In the genomic region with DNA sequence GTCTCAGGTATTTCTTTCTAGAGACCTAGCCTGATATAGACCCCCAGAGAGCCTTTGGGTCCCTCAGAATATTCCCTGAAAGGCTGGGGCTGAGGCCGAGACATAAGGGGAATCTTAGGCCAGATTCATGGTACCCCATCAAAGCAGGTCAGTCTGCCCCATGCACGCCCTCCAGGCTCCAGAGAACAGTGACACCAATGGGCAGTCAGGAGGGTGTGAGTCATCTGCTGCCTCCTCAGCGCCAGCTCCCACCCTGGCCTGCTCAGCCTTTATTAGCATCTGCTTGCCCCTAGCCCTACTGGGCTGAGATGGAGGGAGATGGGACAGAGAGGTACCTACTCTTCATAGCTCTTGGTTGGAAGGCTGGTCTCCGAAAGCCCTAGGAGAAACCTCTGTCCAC, we compare ENCODE assay signal across 2 cellular contexts.
TF ChIP-seq lines count a peak whose summit lies in the region.

No MANE protein-coding gene starts in this region.

TF ChIP-seq in SK-N-SH treated with all-trans-retinoic acid at 6 μM for 48 hours, 23 proteins besides CTCF, POLR2A, EP300 and RAD21:
- no peak for TF ChIP-seq OSR1 (CRISPR knock-in tag; IDR thresholded peaks at IDR 0.05)
- TF ChIP-seq ISL1 (CRISPR knock-in tag; IDR thresholded peaks at IDR 0.05) = no peak
- no peak for TF ChIP-seq TOX (CRISPR knock-in tag; IDR thresholded peaks at IDR 0.05; ENCODE audit: borderline replicate concordance)
- no peak for TF ChIP-seq ZNF8 (CRISPR knock-in tag; IDR thresholded peaks at IDR 0.05)
- TF ChIP-seq CSDC2 (CRISPR knock-in tag; IDR thresholded peaks at IDR 0.05) = no peak
- TF ChIP-seq ARNTL (CRISPR knock-in tag; IDR thresholded peaks at IDR 0.05; ENCODE audit: borderline replicate concordance, low read depth) = no peak
- no peak for TF ChIP-seq ZFP3 (CRISPR knock-in tag; IDR thresholded peaks at IDR 0.05)
- TF ChIP-seq PPARA (CRISPR knock-in tag; IDR thresholded peaks at IDR 0.05; ENCODE audit: borderline replicate concordance) = no peak
- TF ChIP-seq TCF4 (CRISPR knock-in tag; IDR thresholded peaks at IDR 0.05; ENCODE audit: borderline replicate concordance) = no peak
- no peak for TF ChIP-seq POU6F1 (CRISPR knock-in tag; IDR thresholded peaks at IDR 0.05; ENCODE audit: borderline replicate concordance, low read depth)
- TF ChIP-seq, protein P1, sequence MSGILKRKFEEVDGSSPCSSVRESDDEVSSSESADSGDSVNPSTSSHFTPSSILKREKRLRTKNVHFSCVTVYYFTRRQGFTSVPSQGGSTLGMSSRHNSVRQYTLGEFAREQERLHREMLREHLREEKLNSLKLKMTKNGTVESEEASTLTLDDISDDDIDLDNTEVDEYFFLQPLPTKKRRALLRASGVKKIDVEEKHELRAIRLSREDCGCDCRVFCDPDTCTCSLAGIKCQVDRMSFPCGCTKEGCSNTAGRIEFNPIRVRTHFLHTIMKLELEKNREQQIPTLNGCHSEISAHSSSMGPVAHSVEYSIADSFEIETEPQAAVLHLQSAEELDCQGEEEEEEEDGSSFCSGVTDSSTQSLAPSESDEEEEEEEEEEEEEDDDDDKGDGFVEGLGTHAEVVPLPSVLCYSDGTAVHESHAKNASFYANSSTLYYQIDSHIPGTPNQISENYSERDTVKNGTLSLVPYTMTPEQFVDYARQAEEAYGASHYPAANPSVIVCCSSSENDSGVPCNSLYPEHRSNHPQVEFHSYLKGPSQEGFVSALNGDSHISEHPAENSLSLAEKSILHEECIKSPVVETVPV (CRISPR knock-in tag; IDR thresholded peaks at IDR 0.05) = no peak
TF ChIP-seq in SK-N-SH treated with all-trans-retinoic acid at 6 μM for 48 hours: peak in this region for 0.

TF ChIP-seq in SK-N-SH, 30 proteins besides CTCF, POLR2A, EP300 and RAD21:
- no peak for TF ChIP-seq TAF1 (IDR thresholded peaks at IDR 0.05; ENCODE audit: borderline replicate concordance, low read depth, low read length)
- no peak for TF ChIP-seq GABPA (IDR thresholded peaks at IDR 0.05; ENCODE audit: low read depth)
- no peak for TF ChIP-seq FOXM1 (IDR thresholded peaks at IDR 0.05; ENCODE audit: low read depth)
- TF ChIP-seq USF1 (IDR thresholded peaks at IDR 0.05; ENCODE audit: borderline replicate concordance, low read depth) = no peak
- no peak for TF ChIP-seq TCF12 (IDR thresholded peaks at IDR 0.05)
- TF ChIP-seq, protein P2, sequence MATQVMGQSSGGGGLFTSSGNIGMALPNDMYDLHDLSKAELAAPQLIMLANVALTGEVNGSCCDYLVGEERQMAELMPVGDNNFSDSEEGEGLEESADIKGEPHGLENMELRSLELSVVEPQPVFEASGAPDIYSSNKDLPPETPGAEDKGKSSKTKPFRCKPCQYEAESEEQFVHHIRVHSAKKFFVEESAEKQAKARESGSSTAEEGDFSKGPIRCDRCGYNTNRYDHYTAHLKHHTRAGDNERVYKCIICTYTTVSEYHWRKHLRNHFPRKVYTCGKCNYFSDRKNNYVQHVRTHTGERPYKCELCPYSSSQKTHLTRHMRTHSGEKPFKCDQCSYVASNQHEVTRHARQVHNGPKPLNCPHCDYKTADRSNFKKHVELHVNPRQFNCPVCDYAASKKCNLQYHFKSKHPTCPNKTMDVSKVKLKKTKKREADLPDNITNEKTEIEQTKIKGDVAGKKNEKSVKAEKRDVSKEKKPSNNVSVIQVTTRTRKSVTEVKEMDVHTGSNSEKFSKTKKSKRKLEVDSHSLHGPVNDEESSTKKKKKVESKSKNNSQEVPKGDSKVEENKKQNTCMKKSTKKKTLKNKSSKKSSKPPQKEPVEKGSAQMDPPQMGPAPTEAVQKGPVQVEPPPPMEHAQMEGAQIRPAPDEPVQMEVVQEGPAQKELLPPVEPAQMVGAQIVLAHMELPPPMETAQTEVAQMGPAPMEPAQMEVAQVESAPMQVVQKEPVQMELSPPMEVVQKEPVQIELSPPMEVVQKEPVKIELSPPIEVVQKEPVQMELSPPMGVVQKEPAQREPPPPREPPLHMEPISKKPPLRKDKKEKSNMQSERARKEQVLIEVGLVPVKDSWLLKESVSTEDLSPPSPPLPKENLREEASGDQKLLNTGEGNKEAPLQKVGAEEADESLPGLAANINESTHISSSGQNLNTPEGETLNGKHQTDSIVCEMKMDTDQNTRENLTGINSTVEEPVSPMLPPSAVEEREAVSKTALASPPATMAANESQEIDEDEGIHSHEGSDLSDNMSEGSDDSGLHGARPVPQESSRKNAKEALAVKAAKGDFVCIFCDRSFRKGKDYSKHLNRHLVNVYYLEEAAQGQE (IDR thresholded peaks at IDR 0.05; ENCODE audit: low read depth, low read length) = no peak
- no peak for TF ChIP-seq PBX3 (IDR thresholded peaks at IDR 0.05)
- TF ChIP-seq TEAD4 (IDR thresholded peaks at IDR 0.05; ENCODE audit: borderline replicate concordance, insufficient read depth) = no peak
- no peak for TF ChIP-seq EZH2phosphoT487 (IDR thresholded peaks at IDR 0.05; ENCODE audit: borderline replicate concordance, low read depth)
- TF ChIP-seq MXI1 (IDR thresholded peaks at IDR 0.05; ENCODE audit: low read depth, low read length) = no peak
- TF ChIP-seq FOSL2 (IDR thresholded peaks at IDR 0.05; ENCODE audit: borderline replicate concordance, low read depth) = no peak
- no peak for TF ChIP-seq MEF2A (IDR thresholded peaks at IDR 0.05; ENCODE audit: borderline replicate concordance, low read depth)
- TF ChIP-seq, protein P3, sequence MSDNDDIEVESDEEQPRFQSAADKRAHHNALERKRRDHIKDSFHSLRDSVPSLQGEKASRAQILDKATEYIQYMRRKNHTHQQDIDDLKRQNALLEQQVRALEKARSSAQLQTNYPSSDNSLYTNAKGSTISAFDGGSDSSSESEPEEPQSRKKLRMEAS (IDR thresholded peaks at IDR 0.05; ENCODE audit: low read depth) = no peak
- TF ChIP-seq, protein P4, sequence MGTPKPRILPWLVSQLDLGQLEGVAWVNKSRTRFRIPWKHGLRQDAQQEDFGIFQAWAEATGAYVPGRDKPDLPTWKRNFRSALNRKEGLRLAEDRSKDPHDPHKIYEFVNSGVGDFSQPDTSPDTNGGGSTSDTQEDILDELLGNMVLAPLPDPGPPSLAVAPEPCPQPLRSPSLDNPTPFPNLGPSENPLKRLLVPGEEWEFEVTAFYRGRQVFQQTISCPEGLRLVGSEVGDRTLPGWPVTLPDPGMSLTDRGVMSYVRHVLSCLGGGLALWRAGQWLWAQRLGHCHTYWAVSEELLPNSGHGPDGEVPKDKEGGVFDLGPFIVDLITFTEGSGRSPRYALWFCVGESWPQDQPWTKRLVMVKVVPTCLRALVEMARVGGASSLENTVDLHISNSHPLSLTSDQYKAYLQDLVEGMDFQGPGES (IDR thresholded peaks at IDR 0.05; ENCODE audit: low read depth, low read length) = no peak
- TF ChIP-seq FOXJ3 (CRISPR knock-in tag; IDR thresholded peaks at IDR 0.05) = no peak
- TF ChIP-seq NRF1 (IDR thresholded peaks at IDR 0.05; ENCODE audit: low read depth, low read length) = no peak
- TF ChIP-seq USF2 (IDR thresholded peaks at IDR 0.05; ENCODE audit: borderline replicate concordance, low read depth, low read length) = no peak
- TF ChIP-seq RCOR1 (IDR thresholded peaks at IDR 0.05; ENCODE audit: low read length) = no peak
- no peak for TF ChIP-seq SIN3A (IDR thresholded peaks at IDR 0.05; ENCODE audit: borderline replicate concordance, low read depth, low read length)
- TF ChIP-seq NFIC (IDR thresholded peaks at IDR 0.05; ENCODE audit: borderline replicate concordance) = no peak
